1 cellular context compared by ENCODE assay signal in the genomic region with DNA sequence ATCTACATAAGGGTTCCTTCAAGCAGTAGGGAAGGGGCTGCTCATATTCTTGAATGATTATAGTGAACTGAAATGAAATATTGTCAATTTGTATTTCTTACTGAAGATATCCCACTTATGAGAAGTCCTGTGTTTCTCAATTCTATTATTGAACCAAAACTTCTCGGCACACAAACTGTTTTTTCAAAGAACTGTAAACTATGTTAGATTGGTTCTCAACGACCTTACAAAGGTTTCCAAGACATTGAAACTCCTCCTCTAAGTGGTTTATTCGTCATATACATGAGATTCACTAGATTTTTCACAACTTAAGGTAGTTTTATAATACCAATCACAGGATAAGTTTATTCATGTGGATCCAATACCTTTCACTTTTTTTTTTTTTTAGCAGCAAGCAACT.
TF ChIP-seq lines count a peak whose summit lies in the region.

No MANE protein-coding gene starts in this region.

TF ChIP-seq in HCT116, 20 proteins besides CTCF, POLR2A, EP300 and RAD21 (continued from another document):
- TF ChIP-seq ZBTB33 (IDR thresholded peaks at IDR 0.05; ENCODE audit: extremely low read depth, insufficient replicate concordance, low read length), result no peak
- TF ChIP-seq, protein P1, sequence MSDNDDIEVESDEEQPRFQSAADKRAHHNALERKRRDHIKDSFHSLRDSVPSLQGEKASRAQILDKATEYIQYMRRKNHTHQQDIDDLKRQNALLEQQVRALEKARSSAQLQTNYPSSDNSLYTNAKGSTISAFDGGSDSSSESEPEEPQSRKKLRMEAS (IDR thresholded peaks at IDR 0.05), result no peak
- TF ChIP-seq SIN3A (IDR thresholded peaks at IDR 0.05; ENCODE audit: low read depth), result no peak
- no peak for TF ChIP-seq FOSL1 (IDR thresholded peaks at IDR 0.05; ENCODE audit: low read depth)
- no peak for TF ChIP-seq SP1 (IDR thresholded peaks at IDR 0.05; ENCODE audit: low read depth)
- no peak for TF ChIP-seq ATF3 (IDR thresholded peaks at IDR 0.05)
- no peak for TF ChIP-seq CEBPB (IDR thresholded peaks at IDR 0.05; ENCODE audit: low read depth)
- TF ChIP-seq EZH2phosphoT487 (IDR thresholded peaks at IDR 0.05; ENCODE audit: borderline replicate concordance), result no peak
- TF ChIP-seq YY1 (IDR thresholded peaks at IDR 0.05; ENCODE audit: extremely low read depth, insufficient replicate concordance, low read depth, low read length), result no peak
- TF ChIP-seq, protein P2, sequence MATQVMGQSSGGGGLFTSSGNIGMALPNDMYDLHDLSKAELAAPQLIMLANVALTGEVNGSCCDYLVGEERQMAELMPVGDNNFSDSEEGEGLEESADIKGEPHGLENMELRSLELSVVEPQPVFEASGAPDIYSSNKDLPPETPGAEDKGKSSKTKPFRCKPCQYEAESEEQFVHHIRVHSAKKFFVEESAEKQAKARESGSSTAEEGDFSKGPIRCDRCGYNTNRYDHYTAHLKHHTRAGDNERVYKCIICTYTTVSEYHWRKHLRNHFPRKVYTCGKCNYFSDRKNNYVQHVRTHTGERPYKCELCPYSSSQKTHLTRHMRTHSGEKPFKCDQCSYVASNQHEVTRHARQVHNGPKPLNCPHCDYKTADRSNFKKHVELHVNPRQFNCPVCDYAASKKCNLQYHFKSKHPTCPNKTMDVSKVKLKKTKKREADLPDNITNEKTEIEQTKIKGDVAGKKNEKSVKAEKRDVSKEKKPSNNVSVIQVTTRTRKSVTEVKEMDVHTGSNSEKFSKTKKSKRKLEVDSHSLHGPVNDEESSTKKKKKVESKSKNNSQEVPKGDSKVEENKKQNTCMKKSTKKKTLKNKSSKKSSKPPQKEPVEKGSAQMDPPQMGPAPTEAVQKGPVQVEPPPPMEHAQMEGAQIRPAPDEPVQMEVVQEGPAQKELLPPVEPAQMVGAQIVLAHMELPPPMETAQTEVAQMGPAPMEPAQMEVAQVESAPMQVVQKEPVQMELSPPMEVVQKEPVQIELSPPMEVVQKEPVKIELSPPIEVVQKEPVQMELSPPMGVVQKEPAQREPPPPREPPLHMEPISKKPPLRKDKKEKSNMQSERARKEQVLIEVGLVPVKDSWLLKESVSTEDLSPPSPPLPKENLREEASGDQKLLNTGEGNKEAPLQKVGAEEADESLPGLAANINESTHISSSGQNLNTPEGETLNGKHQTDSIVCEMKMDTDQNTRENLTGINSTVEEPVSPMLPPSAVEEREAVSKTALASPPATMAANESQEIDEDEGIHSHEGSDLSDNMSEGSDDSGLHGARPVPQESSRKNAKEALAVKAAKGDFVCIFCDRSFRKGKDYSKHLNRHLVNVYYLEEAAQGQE (IDR thresholded peaks at IDR 0.05; ENCODE audit: low read depth), result no peak
- TF ChIP-seq ZFX (IDR thresholded peaks at IDR 0.05), result no peak
- TF ChIP-seq TCF7L2 (IDR thresholded peaks at IDR 0.05; ENCODE audit: borderline replicate concordance, extremely low read depth, insufficient read depth, insufficient read length), result no peak
- TF ChIP-seq EGR1 (IDR thresholded peaks at IDR 0.05; ENCODE audit: low read depth), result no peak
- no peak for TF ChIP-seq ELF1 (IDR thresholded peaks at IDR 0.05; ENCODE audit: borderline replicate concordance, low read depth)
- no peak for TF ChIP-seq ZNF274 (IDR thresholded peaks at IDR 0.05; ENCODE audit: low read depth, low read length)
